33 cellular contexts compared by ENCODE assay signal in the genomic region with DNA sequence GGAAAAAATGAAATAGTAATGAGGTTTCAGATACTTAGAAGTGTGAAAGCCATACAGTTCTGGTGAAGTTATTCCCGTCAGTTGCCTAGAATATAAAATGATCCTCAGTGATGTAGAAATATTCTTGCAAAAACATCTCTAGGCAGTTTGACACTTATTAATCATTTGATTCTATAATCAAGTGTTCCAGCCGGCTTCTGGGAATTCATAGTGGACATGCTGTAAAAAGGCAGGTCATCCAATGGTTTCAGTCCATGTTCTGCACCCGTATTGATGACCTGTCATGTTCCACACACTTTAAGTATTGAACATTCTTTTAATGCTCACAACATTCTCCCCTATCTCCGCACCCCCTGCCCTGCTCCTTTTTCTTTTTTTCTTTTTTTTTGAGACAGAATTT. TPM values are rescaled to one million over a fixed set of nuclear protein-coding genes. Genes with fewer than 3 reads are reported as not detected.
"Had no signal": no experiment of that assay in that cellular context is flagged by ENCODE, and none has a peak within 500 bp of the region (broad histone marks: within the 10 kb centered on the region; RNA-seq: fewer than 3 reads in every experiment).

No MANE protein-coding gene starts in this region.

- H3K9me3 Mint-ChIP-seq: activated CD4-positive, alpha-beta memory T cell treated with anti-CD3 and anti-CD28 coated beads, Interleukin-2, amount 10 ng/mL, durations not matched to agents 7 days and 5 days; activated CD4-positive, alpha-beta T cell treated with anti-CD3 and anti-CD28 coated beads, Interleukin-2, amount 10 ng/mL, durations not matched to agents 24 days and 14 days; activated naive CD4-positive, alpha-beta T cell treated with anti-CD3 and anti-CD28 coated beads, Interleukin-2, amount 50 U/mL, for 72 hours; activated naive CD8-positive, alpha-beta T cell treated with anti-CD3 and anti-CD28 coated beads, Interleukin-2, amount 10 ng/mL, durations not matched to agents 7 days and 5 days; activated T-helper 17 cell treated with anti-CD3 and anti-CD28 coated beads, Interleukin-2, amount 50 U/mL, for 72 hours; central memory CD8-positive, alpha-beta T cell; dendritic cell treated with granulocyte-macrophage colony-stimulating factor and Interleukin-4, amounts not matched to agents 40 ng/mL and 50 ng/mL, for 4 days had no signal

- H3K27me3 ChIP-seq: brain microvascular endothelial cell, dorsolateral prefrontal cortex, esophagus squamous epithelium, gastroesophageal sphincter, heart right ventricle, hepatocyte had no signal

- H3K4me1 ChIP-seq: esophagus squamous epithelium had no signal

- H3K27ac Mint-ChIP-seq: activated CD4-positive, alpha-beta memory T cell treated with anti-CD3 and anti-CD28 coated beads, Interleukin-2, amount 10 ng/mL, durations not matched to agents 7 days and 5 days; activated CD4-positive, alpha-beta T cell treated with anti-CD3 and anti-CD28 coated beads for 36 hours; activated CD4-positive, alpha-beta T cell treated with anti-CD3 and anti-CD28 coated beads, Interleukin-2, amount 10 ng/mL, durations not matched to agents 24 days and 14 days; activated CD8-positive, alpha-beta memory T cell treated with anti-CD3 and anti-CD28 coated beads, Interleukin-2, amount 10 ng/mL, durations not matched to agents 7 days and 5 days; activated naive CD8-positive, alpha-beta T cell treated with anti-CD3 and anti-CD28 coated beads, Interleukin-2, amount 10 ng/mL, durations not matched to agents 7 days and 5 days; activated T-helper 17 cell treated with anti-CD3 and anti-CD28 coated beads, Interleukin-2, amount 50 U/mL, for 72 hours; dendritic cell treated with granulocyte-macrophage colony-stimulating factor and Interleukin-4, amounts not matched to agents 40 ng/mL and 50 ng/mL, for 4 days had no signal

- H3K4me2 ChIP-seq: hepatocyte had no signal

- H3K27me3 Mint-ChIP-seq: activated CD4-positive, alpha-beta memory T cell treated with anti-CD3 and anti-CD28 coated beads, Interleukin-2, amount 10 ng/mL, durations not matched to agents 7 days and 5 days; activated CD4-positive, alpha-beta T cell treated with anti-CD3 and anti-CD28 coated beads for 36 hours; activated CD4-positive, alpha-beta T cell treated with anti-CD3 and anti-CD28 coated beads, Interleukin-2, amount 10 ng/mL, durations not matched to agents 24 days and 14 days; activated CD8-positive, alpha-beta memory T cell treated with anti-CD3 and anti-CD28 coated beads, Interleukin-2, amount 10 ng/mL, durations not matched to agents 7 days and 5 days; activated naive CD8-positive, alpha-beta T cell treated with anti-CD3 and anti-CD28 coated beads, Interleukin-2, amount 10 ng/mL, durations not matched to agents 7 days and 5 days; activated T-helper 17 cell treated with anti-CD3 and anti-CD28 coated beads, Interleukin-2, amount 50 U/mL, for 72 hours; central memory CD8-positive, alpha-beta T cell; dendritic cell treated with granulocyte-macrophage colony-stimulating factor and Interleukin-4, amounts not matched to agents 40 ng/mL and 50 ng/mL, for 4 days had no signal

- H3K4me3 ChIP-seq: coronary artery, dorsolateral prefrontal cortex, esophagus squamous epithelium, gastroesophageal sphincter, heart right ventricle, hepatocyte had no signal

- FAIRE-seq: astrocyte, bronchial epithelial cell, endometrium, endothelial cell of umbilical vein had no signal

- H3K4me3 Mint-ChIP-seq: activated CD4-positive, alpha-beta memory T cell treated with anti-CD3 and anti-CD28 coated beads, Interleukin-2, amount 10 ng/mL, durations not matched to agents 7 days and 5 days; activated CD4-positive, alpha-beta T cell treated with anti-CD3 and anti-CD28 coated beads for 36 hours; activated CD4-positive, alpha-beta T cell treated with anti-CD3 and anti-CD28 coated beads, Interleukin-2, amount 10 ng/mL, durations not matched to agents 24 days and 14 days; activated CD8-positive, alpha-beta memory T cell treated with anti-CD3 and anti-CD28 coated beads, Interleukin-2, amount 10 ng/mL, durations not matched to agents 7 days and 5 days; activated naive CD8-positive, alpha-beta T cell treated with anti-CD3 and anti-CD28 coated beads, Interleukin-2, amount 10 ng/mL, durations not matched to agents 7 days and 5 days; activated T-helper 17 cell treated with anti-CD3 and anti-CD28 coated beads, Interleukin-2, amount 50 U/mL, for 72 hours; central memory CD8-positive, alpha-beta T cell; dendritic cell treated with granulocyte-macrophage colony-stimulating factor and Interleukin-4, amounts not matched to agents 40 ng/mL and 50 ng/mL, for 4 days had no signal

- H2AFZ ChIP-seq: hepatocyte had no signal

- DNase-seq: activated CD4-positive, alpha-beta memory T cell treated with anti-CD3 and anti-CD28 coated beads, Interleukin-2, amount 10 ng/mL, durations not matched to agents 7 days and 5 days; activated CD4-positive, alpha-beta T cell treated with anti-CD3 and anti-CD28 coated beads for 36 hours; activated CD4-positive, alpha-beta T cell treated with anti-CD3 and anti-CD28 coated beads, Interleukin-2, amount 10 ng/mL, durations not matched to agents 24 days and 14 days; activated CD4-positive, CD25-positive, alpha-beta regulatory T cell; activated CD4-positive, CD25-positive, alpha-beta regulatory T cell treated with anti-CD3 and anti-CD28 coated beads, Interleukin-2, amount 50 U/mL, for 72 hours; activated CD8-positive, alpha-beta memory T cell treated with anti-CD3 and anti-CD28 coated beads, Interleukin-2, amount 10 ng/mL, durations not matched to agents 7 days and 5 days; activated CD8-positive, alpha-beta memory T cell treated with anti-CD3 and anti-CD28 coated beads, Interleukin-2, amount 50 U/mL, for 4 hours; activated effector memory CD4-positive, alpha-beta T cell treated with Interleukin-2 at 50 U/mL for 16 hours; activated gamma-delta T cell treated with Interleukin-2 at 50 U/mL for 16 hours; activated naive CD4-positive, alpha-beta T cell treated with Interleukin-2 at 50 U/mL for 16 hours; activated naive CD8-positive, alpha-beta T cell treated with anti-CD3 and anti-CD28 coated beads, Interleukin-2, amount 10 ng/mL, durations not matched to agents 7 days and 5 days; activated T-cell treated with anti-CD3 and anti-CD28 coated beads, Interleukin-2, amount 50 U/mL, for 1 hour; brain microvascular endothelial cell; dorsolateral prefrontal cortex; effector memory CD4-positive, alpha-beta T cell; esophagus squamous epithelium; foreskin melanocyte; heart right ventricle; T-helper 2 cell had no signal

- H3K27ac ChIP-seq: brain microvascular endothelial cell, coronary artery, dorsolateral prefrontal cortex, epithelial cell of prostate, esophagus squamous epithelium, gastroesophageal sphincter, heart right ventricle, hepatocyte had no signal

- ATAC-seq: activated CD4-positive, alpha-beta T cell treated with anti-CD3 and anti-CD28 coated beads for 36 hours; activated CD8-positive, alpha-beta memory T cell treated with anti-CD3 and anti-CD28 coated beads, Interleukin-2, amount 10 ng/mL, durations not matched to agents 7 days and 5 days; activated naive CD4-positive, alpha-beta T cell treated with anti-CD3 and anti-CD28 coated beads, Interleukin-2, amount 50 U/mL, for 72 hours; activated T-helper 17 cell treated with anti-CD3 and anti-CD28 coated beads, Interleukin-2, amount 50 U/mL, for 72 hours; gastroesophageal sphincter; heart right ventricle had no signal

- H3K9me3 ChIP-seq: esophagus squamous epithelium, gastroesophageal sphincter, heart right ventricle had no signal

RNA-seq across cellular contexts. Expression of gene GPBAR1, which starts 24.0 kb away (rescaled TPM):
- total RNA-seq: fibroblast of villous mesenchyme had no signal
- polyA plus RNA-seq: fibroblast of lung had no signal
